ENCODE assay signal across 13 cellular contexts in the genomic region with DNA sequence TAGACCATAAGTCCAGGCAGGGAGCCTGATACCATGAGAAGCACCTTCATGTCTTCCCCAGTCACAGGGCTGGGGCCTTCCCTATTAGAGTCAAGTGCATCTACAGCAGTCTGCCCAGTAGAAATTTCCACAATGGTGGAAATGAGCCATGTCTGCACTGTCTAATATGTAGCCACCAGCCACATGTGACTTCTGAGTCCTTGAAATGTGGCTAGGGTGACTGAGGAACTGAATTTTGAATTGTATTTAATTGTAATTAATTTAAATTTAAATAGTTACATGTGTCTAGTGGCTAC.
"Had no signal": no experiment of that assay in that cellular context is flagged by ENCODE, and none has a peak within 500 bp of the region (broad histone marks: within the 10 kb centered on the region; RNA-seq: fewer than 3 reads in every experiment).

No MANE protein-coding gene starts in this region.

- H3K4me3 ChIP-seq: body of pancreas, colonic mucosa, hepatocyte, lung, neural progenitor cell, ovary, spleen had no signal

- H3K9me3 Mint-ChIP-seq: activated naive CD4-positive, alpha-beta T cell treated with anti-CD3 and anti-CD28 coated beads, Interleukin-2, amount 50 U/mL, for 24 hours; neural progenitor cell; stimulated activated naive CD8-positive, alpha-beta T cell treated with anti-CD3 and anti-CD28 coated beads, Interleukin-15, Interleukin-2, amounts not matched to agents 100 ng/mL and 50 ng/mL, for 24 hours had no signal

- H3K9me3 ChIP-seq: body of pancreas, colonic mucosa, ovary, spleen had no signal

- H3K36me3 ChIP-seq: colonic mucosa, neural progenitor cell, ovary, spleen had no signal

- H3K79me2 ChIP-seq: hepatocyte had no signal

- H3K27ac Mint-ChIP-seq: neural progenitor cell; stimulated activated naive CD8-positive, alpha-beta T cell treated with anti-CD3 and anti-CD28 coated beads, Interleukin-15, Interleukin-2, amounts not matched to agents 100 ng/mL and 50 ng/mL, for 24 hours had no signal

- H3K36me3 Mint-ChIP-seq: activated naive CD4-positive, alpha-beta T cell treated with anti-CD3 and anti-CD28 coated beads, Interleukin-2, amount 50 U/mL, for 24 hours; neural progenitor cell had no signal

- H3K4me2 ChIP-seq: hepatocyte, neural progenitor cell had no signal

- H3K4me3 Mint-ChIP-seq: activated naive CD4-positive, alpha-beta T cell treated with anti-CD3 and anti-CD28 coated beads, Interleukin-2, amount 50 U/mL, for 24 hours; neural progenitor cell had no signal

- H3K27ac ChIP-seq: body of pancreas, colonic mucosa, hepatocyte, neural progenitor cell, ovary, spleen had no signal

- H3K27me3 ChIP-seq: body of pancreas, colonic mucosa, hepatocyte, neural progenitor cell, ovary had no signal

- H3K27me3 Mint-ChIP-seq: activated naive CD4-positive, alpha-beta T cell treated with anti-CD3 and anti-CD28 coated beads, Interleukin-2, amount 50 U/mL, for 24 hours; stimulated activated naive CD8-positive, alpha-beta T cell treated with anti-CD3 and anti-CD28 coated beads, Interleukin-15, Interleukin-2, amounts not matched to agents 100 ng/mL and 50 ng/mL, for 24 hours had no signal

- H2AFZ ChIP-seq: hepatocyte had no signal

- H3K4me1 ChIP-seq: body of pancreas, colonic mucosa had no signal

- DNase-seq: activated effector memory CD4-positive, alpha-beta T cell treated with anti-CD3 and anti-CD28 coated beads, Interleukin-2, amount 50 U/mL, for 16 hours; body of pancreas; colonic mucosa; islet precursor cell; midbrain; ovary; spleen; stimulated activated CD4-positive, alpha-beta T cell treated with anti-CD3 and anti-CD28 coated beads, Interleukin-1b, Interleukin-23, amount 100 ng/mL, for 48 hours had no signal
